In the genomic region with DNA sequence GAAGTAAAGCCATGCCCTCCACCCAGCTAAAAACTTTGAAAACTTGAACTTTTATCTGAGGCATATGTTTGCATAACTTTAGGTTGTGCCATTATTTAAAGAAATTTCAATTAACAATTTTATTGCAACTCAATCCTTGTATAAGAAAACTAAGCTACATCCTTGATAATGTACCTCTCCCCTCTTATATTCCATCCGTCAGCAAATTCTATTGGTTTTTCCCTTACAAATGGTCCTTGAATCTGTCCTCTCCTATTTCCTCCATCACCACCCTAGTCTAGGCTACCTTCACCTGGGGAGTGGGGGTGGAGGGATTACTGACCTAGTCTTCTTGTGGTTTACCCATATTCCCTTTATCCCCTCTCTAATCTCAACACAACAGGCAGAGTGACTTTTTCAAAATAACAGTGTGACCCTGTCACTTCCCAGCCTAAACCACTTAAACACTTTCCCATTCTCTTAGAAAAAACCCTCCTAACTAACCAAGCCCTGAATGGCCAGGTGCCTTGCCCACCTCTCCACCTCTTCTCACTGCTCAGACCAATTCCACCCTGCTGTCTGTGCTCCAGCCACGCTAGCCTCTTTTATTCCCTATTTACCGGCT, we compare ENCODE assay signal across 18 cellular contexts. TPM values are rescaled to one million over a fixed set of nuclear protein-coding genes. Genes with fewer than 3 reads are reported as not detected.
A peak's percentile ranks its signal among the peaks of the same experiment; 100 is the strongest.
DNase-seq lines count a peak whose midpoint lies in the region; ATAC-seq and TF ChIP-seq lines count a peak whose summit lies in the region.
"Had no signal": no experiment of that assay in that cellular context is flagged by ENCODE, and none has a peak within 500 bp of the region (broad histone marks: within the 10 kb centered on the region; RNA-seq: fewer than 3 reads in every experiment).

No MANE protein-coding gene starts in this region.

- H3K27me3 Mint-ChIP-seq in stimulated activated naive B cell treated with anti-CD40 and anti-IgM and Interleukin-4, amounts not matched to agents 10 μg/mL and 1 μg/mL and 100 μg/mL, for 72 hours: peaks cover 6 to 11% of the 10 kb centered on the region in 2 donors

- peaks cover 0 to 4% of the 10 kb centered on the region in 2 donors for H3K36me3 Mint-ChIP-seq in stimulated activated naive B cell treated with anti-CD40 and anti-IgM and Interleukin-4, amounts not matched to agents 10 μg/mL and 1 μg/mL and 100 μg/mL, for 72 hours
- H3K36me3 Mint-ChIP-seq: activated naive CD8-positive, alpha-beta T cell treated with anti-CD3 and anti-CD28 coated beads, Interleukin-2, amount 10 ng/mL, durations not matched to agents 7 days and 5 days had no signal

- H3K4me1 Mint-ChIP-seq in stimulated activated naive B cell treated with anti-CD40 and anti-IgM and Interleukin-4, amounts not matched to agents 10 μg/mL and 1 μg/mL and 100 μg/mL, for 72 hours: peaks cover 9 to 26% of the 10 kb centered on the region in 2 donors

- intact Hi-C loops in left ventricle myocardium inferior (cut with micrococcal nuclease) (no loop called here), ascending aorta (cut with DNase I) (no loop called here)

- no peak for DNase-seq in left ventricle myocardium inferior
- no peak for DNase-seq in right atrium auricular region (ENCODE audit: low spot score)
- peak; percentile 41 for DNase-seq in NB4 (ENCODE audit: low read depth)
- DNase-seq in ascending aorta (ENCODE audit: low spot score in 2 of 2): no peak
- no peak for DNase-seq in stimulated activated naive B cell treated with anti-CD40 and anti-IgM and Interleukin-4, amounts not matched to agents 10 μg/mL and 1 μg/mL and 100 μg/mL, for 72 hours
- DNase-seq in GM20000 (ENCODE audit: low spot score): no peak
- DNase-seq: activated CD4-positive, alpha-beta T cell treated with anti-CD3 and anti-CD28 coated beads for 36 hours; activated CD8-positive, alpha-beta memory T cell treated with anti-CD3 and anti-CD28 coated beads, Interleukin-2, amount 50 U/mL, for 48 hours; activated naive CD8-positive, alpha-beta T cell treated with anti-CD3 and anti-CD28 coated beads, Interleukin-2, amount 10 ng/mL, durations not matched to agents 7 days and 5 days; left lung; NCI-H2029 treated with DMSO at 0.1 percent for 48 hours; NCI-H510A; stimulated activated CD4-positive, alpha-beta T cell treated with anti-CD3 and anti-CD28 coated beads, Interleukin-15, amount 100 ng/mL, for 24 hours; stomach had no signal

- no peak overlapping the region for H3K4me3 ChIP-seq in left ventricle myocardium inferior
- H3K4me3 ChIP-seq in right atrium auricular region: no peak overlapping the region
- H3K4me3 ChIP-seq in NB4 (ENCODE audit: low read depth, low read length): no peak overlapping the region
- H3K4me3 ChIP-seq in ascending aorta: peak overlapping the region in 1 of 2 donors; percentile 74

- H3K27ac Mint-ChIP-seq in stimulated activated naive B cell treated with anti-CD40 and anti-IgM and Interleukin-4, amounts not matched to agents 10 μg/mL and 1 μg/mL and 100 μg/mL, for 72 hours: peak overlapping the region; percentile 0
- H3K27ac Mint-ChIP-seq: activated CD4-positive, alpha-beta T cell treated with anti-CD3 and anti-CD28 coated beads for 36 hours; activated naive CD8-positive, alpha-beta T cell treated with anti-CD3 and anti-CD28 coated beads, Interleukin-2, amount 10 ng/mL, durations not matched to agents 7 days and 5 days had no signal

- no peak for ATAC-seq in stimulated activated naive B cell treated with anti-CD40 and anti-IgM and Interleukin-4, amounts not matched to agents 10 μg/mL and 1 μg/mL and 100 μg/mL, for 72 hours (replicated peaks)
- ATAC-seq in HG02884 (IDR thresholded peaks at IDR 0.05; ENCODE audit: unreplicated experiment): no peak
- ATAC-seq in GM18870 (IDR thresholded peaks at IDR 0.05; ENCODE audit: unreplicated experiment): no peak
- ATAC-seq: activated CD4-positive, alpha-beta T cell treated with anti-CD3 and anti-CD28 coated beads for 36 hours; left lung; Panc1 had no signal

- no peaks in the 10 kb centered on the region for H3K9me3 Mint-ChIP-seq in stimulated activated naive B cell treated with anti-CD40 and anti-IgM and Interleukin-4, amounts not matched to agents 10 μg/mL and 1 μg/mL and 100 μg/mL, for 72 hours
- H3K9me3 Mint-ChIP-seq: activated naive CD8-positive, alpha-beta T cell treated with anti-CD3 and anti-CD28 coated beads, Interleukin-2, amount 10 ng/mL, durations not matched to agents 7 days and 5 days had no signal

- no peaks in the 10 kb centered on the region for H3K36me3 ChIP-seq in left ventricle myocardium inferior
- H3K36me3 ChIP-seq in right atrium auricular region: no peaks in the 10 kb centered on the region
- H3K36me3 ChIP-seq in ascending aorta: no peaks in the 10 kb centered on the region
- H3K36me3 ChIP-seq: left lung, prostate gland, stomach had no signal

- H3K9me3 ChIP-seq in left ventricle myocardium inferior (replicated peaks) (no peaks in the 10 kb centered on the region), right atrium auricular region (no peaks in the 10 kb centered on the region), ascending aorta (no peaks in the 10 kb centered on the region)
- H3K9me3 ChIP-seq: left lung, prostate gland, stomach had no signal

- H3K4me3 Mint-ChIP-seq in stimulated activated naive B cell treated with anti-CD40 and anti-IgM and Interleukin-4, amounts not matched to agents 10 μg/mL and 1 μg/mL and 100 μg/mL, for 72 hours: peak overlapping the region in 1 of 2 donors; percentile 3
- H3K4me3 Mint-ChIP-seq: activated naive CD8-positive, alpha-beta T cell treated with anti-CD3 and anti-CD28 coated beads, Interleukin-2, amount 10 ng/mL, durations not matched to agents 7 days and 5 days had no signal

- TF ChIP-seq CTCF in left ventricle myocardium inferior (IDR thresholded peaks at IDR 0.05; ENCODE audit: borderline replicate concordance): no peak
- no peak for TF ChIP-seq CTCF in right atrium auricular region (IDR thresholded peaks at IDR 0.05)
- TF ChIP-seq CTCF in NB4 (IDR thresholded peaks at IDR 0.05; ENCODE audit: low read depth, low read length): no peak
- TF ChIP-seq CTCF in ascending aorta (IDR thresholded peaks at IDR 0.05): no peak
- no peak for TF ChIP-seq CTCF in GM20000 (IDR thresholded peaks at IDR 0.05; ENCODE audit: extremely low read depth, missing control alignments)

- peaks cover 46% of the 10 kb centered on the region for H3K4me1 ChIP-seq in left ventricle myocardium inferior
- H3K4me1 ChIP-seq in right atrium auricular region: peaks cover 0 to 17% of the 10 kb centered on the region in 2 donors
- peaks cover 0 to 13% of the 10 kb centered on the region in 2 donors for H3K4me1 ChIP-seq in ascending aorta

- H3K27me3 ChIP-seq in left ventricle myocardium inferior (ENCODE audit: low read depth): no peaks in the 10 kb centered on the region
- no peaks in the 10 kb centered on the region for H3K27me3 ChIP-seq in right atrium auricular region
- H3K27me3 ChIP-seq in ascending aorta: no peaks in the 10 kb centered on the region
- H3K27me3 ChIP-seq: left lung, stomach had no signal

- no peak for TF ChIP-seq POLR2A in NB4 (IDR thresholded peaks at IDR 0.05; ENCODE audit: extremely low read depth, insufficient read length)

- H3K27ac ChIP-seq in left ventricle myocardium inferior (replicated peaks) (peak overlapping the region; percentile 100), right atrium auricular region (no peak overlapping the region), ascending aorta (peak overlapping the region; percentile 90 to 100)

RNA-seq across cellular contexts. Expression of a gene that starts 1.5 kb away (rescaled TPM):
- 30.4 TPM for total RNA-seq in left ventricle myocardium inferior
- 10 to 100 TPM; 26.4 to 41.9 TPM for total RNA-seq in right atrium auricular region
- total RNA-seq in ascending aorta: 19.8 TPM

RNA-seq across cellular contexts. Expression of a gene that starts 45.4 kb away (rescaled TPM):
- total RNA-seq in left ventricle myocardium inferior (552 TPM), right atrium auricular region (1,000 to 10,000 TPM in 1 of 2 donors, 100 to 1,000 TPM in 1; 675 to 1,127 TPM), ascending aorta (617 TPM)

Comparison
In these comparisons a context has a peak if more than half of its experiments do, and no peak if none do; other contexts are left out.
1. H3K27ac ChIP-seq: peak in left ventricle myocardium inferior (single experiment) and ascending aorta (2 of 2); none in right atrium auricular region (0 of 2).